25 cellular contexts compared by ENCODE assay signal in genomic region chr19:23409392-23410048, GRCh38. TPM values are rescaled to one million over a fixed set of nuclear protein-coding genes. Genes with fewer than 3 reads are reported as not detected.
DNase-seq lines count a peak whose midpoint lies in the region; TF ChIP-seq lines count a peak whose summit lies in the region.
"Had no signal": no experiment of that assay in that cellular context is flagged by ENCODE, and none has a peak within 500 bp of the region (broad histone marks: within the 10 kb centered on the region; RNA-seq: fewer than 3 reads in every experiment).

No MANE protein-coding gene starts in this region.

- peak overlapping the region in 1 of 2 donors; percentile 17 for H3K9ac ChIP-seq in mucosa of rectum (ENCODE audit: low read depth in 1 of 2, low read length in 2 of 2)

- no peak overlapping the region for H3K27ac Mint-ChIP-seq in type B pancreatic cell
- H3K27ac Mint-ChIP-seq: T-helper 1 cell treated with Interleukin-12 subunit alpha and Interleukin-12 subunit beta and Interleukin-4 antibody, amounts not matched to agents 30 μg/mL and 1 μg/mL, for 36 hours had no signal

- H3K4me1 Mint-ChIP-seq in type B pancreatic cell (ENCODE audit: unreplicated experiment) = peaks cover under 1% of the 10 kb centered on the region

- peak overlapping the region; percentile 71 to 80 for H3K27ac ChIP-seq in mucosa of rectum (ENCODE audit: low read depth in 2 of 2, low read length in 2 of 2)
- H3K27ac ChIP-seq: ascending aorta, C4-2B, esophagus muscularis mucosa, right atrium auricular region, SJCRH30, stomach, upper lobe of right lung had no signal

- peak overlapping the region in 1 of 2 donors; percentile 23 for H3K4me3 ChIP-seq in mucosa of rectum (ENCODE audit: low read length in 2 of 2)
- H3K4me3 ChIP-seq: ascending aorta, esophagus muscularis mucosa, K562, MG63, right atrium auricular region, SJCRH30, stomach, upper lobe of right lung had no signal

- peak; percentile 45 for DNase-seq in D341Med (ENCODE audit: low spot score)
- DNase-seq in NCI-H146 (lab: John Stamatoyannopoulos, UW) = peak; percentile 52
- DNase-seq in cerebellar cortex (ENCODE audit: low spot score) = peak; percentile 91
- no peak for DNase-seq in AG08395 (ENCODE audit: low spot score)
- DNase-seq in HT-29 (ENCODE audit: low spot score) = no peak
- DNase-seq in type B pancreatic cell (ENCODE audit: extremely low spot score, unreplicated experiment) = no peak
- DNase-seq in hippocampal formation (lab: John Stamatoyannopoulos, UW) = no peak
- DNase-seq: activated CD4-positive, alpha-beta T cell treated with anti-CD3 and anti-CD28 coated beads for 4 hours; activated naive CD4-positive, alpha-beta T cell treated with anti-CD3 and anti-CD28 coated beads, Interleukin-2, amount 50 U/mL, for 16 hours; effector CD4-positive, alpha-beta T cell; GF-D8; MG63; naive thymus-derived CD8-positive, alpha-beta T cell; NCI-H1417 treated with DMSO at 0.1 percent for 48 hours; SJCRH30; stimulated activated CD4-positive, alpha-beta T cell treated with anti-CD3 and anti-CD28 coated beads, Interleukin-12 subunit alpha, Interleukin-12 subunit beta, amount 100 ng/mL, for 4 hours; stomach; upper lobe of right lung had no signal

- TF ChIP-seq CTCF in type B pancreatic cell (conservative IDR thresholded peaks at IDR 0.05) = no peak

- H3K4me3 Mint-ChIP-seq in type B pancreatic cell = no peak overlapping the region
- H3K4me3 Mint-ChIP-seq: naive thymus-derived CD8-positive, alpha-beta T cell; T-helper 1 cell treated with Interleukin-12 subunit alpha and Interleukin-12 subunit beta and Interleukin-4 antibody, amounts not matched to agents 30 μg/mL and 1 μg/mL, for 36 hours had no signal

- H3K4me1 ChIP-seq in mucosa of rectum (ENCODE audit: control insufficient read depth in 2 of 2, insufficient read depth in 2 of 2, low read length in 2 of 2) = peaks cover 15 to 38% of the 10 kb centered on the region in 2 donors
- H3K4me1 ChIP-seq: ascending aorta, esophagus muscularis mucosa, right atrium auricular region, SJCRH30, stomach, upper lobe of right lung had no signal

- no peaks in the 10 kb centered on the region for H3K27me3 Mint-ChIP-seq in type B pancreatic cell

- peaks cover 0 to 2% of the 10 kb centered on the region in 2 donors for H3K36me3 ChIP-seq in mucosa of rectum (ENCODE audit: control insufficient read depth in 2 of 2, insufficient read depth in 2 of 2, low read length in 2 of 2)
- H3K36me3 ChIP-seq: ascending aorta, esophagus muscularis mucosa, MG63, right atrium auricular region, SJCRH30, stomach, upper lobe of right lung had no signal

- peaks cover 9% of the 10 kb centered on the region for H3K36me3 Mint-ChIP-seq in type B pancreatic cell

- no peaks in the 10 kb centered on the region for H3K9me3 ChIP-seq in mucosa of rectum (ENCODE audit: control insufficient read depth in 2 of 2, low read length in 2 of 2)
- H3K9me3 ChIP-seq: ascending aorta, esophagus muscularis mucosa, MG63, right atrium auricular region, SJCRH30, stomach, upper lobe of right lung had no signal

- H3K27me3 ChIP-seq in mucosa of rectum (ENCODE audit: control insufficient read depth in 2 of 2, insufficient read depth in 2 of 2, low read length in 2 of 2) = no peaks in the 10 kb centered on the region
- H3K27me3 ChIP-seq: ascending aorta, esophagus muscularis mucosa, MG63, right atrium auricular region, SJCRH30, stomach, upper lobe of right lung had no signal

- H3K9me3 Mint-ChIP-seq in type B pancreatic cell = no peaks in the 10 kb centered on the region

RNA-seq across cellular contexts. Expression of gene ZNF91, which starts 14.2 kb away (rescaled TPM):
- 1.2 and 3.0 TPM in 2 replicates for total RNA-seq in HT-29 (2014; rRNA removed; shearing (Covaris generic))
- 89.6 and 110 TPM in 2 replicates for total RNA-seq in type B pancreatic cell (ENCODE audit: low replicate concordance)

Comparison
In these comparisons a context has a peak if more than half of its experiments do, and no peak if none do; other contexts are left out.
1. DNase-seq: peak in D341Med (single experiment), NCI-H146 (single experiment) and cerebellar cortex (single experiment); none in AG08395 (single experiment), HT-29 (single experiment), type B pancreatic cell (single experiment) and hippocampal formation (0 of 2).
2. RNA of gene ZNF91, which starts 14.2 kb away (total RNA-seq): 89.6 to 110 TPM in type B pancreatic cell; 1.2 to 3.0 TPM in HT-29; every median in the first group is over 10 times any median in the second.